ENCODE assay signal across 8 cellular contexts in genomic region chr16:11799509-11800384, GRCh38. TPM values are rescaled to one million over a fixed set of nuclear protein-coding genes. Genes with fewer than 3 reads are reported as not detected.
A peak's percentile ranks its signal among the peaks of the same experiment; 100 is the strongest.
DNase-seq lines count a peak whose midpoint lies in the region; ATAC-seq and TF ChIP-seq lines count a peak whose summit lies in the region.

No MANE protein-coding gene starts in this region.

- no peak overlapping the region for H3K4me3 ChIP-seq in CD4-positive, alpha-beta memory T cell (ENCODE audit: low read length in 2 of 2)
- no peak overlapping the region for H3K4me3 ChIP-seq in Jurkat, Clone E6-1 (ENCODE audit: low read length)
- H3K4me3 ChIP-seq in mucosa of descending colon = no peak overlapping the region
- H3K4me3 ChIP-seq in lower leg skin (ENCODE audit: low read depth, poor library complexity, severe bottlenecking) = no peak overlapping the region

- CTCF ChIA-PET in CD4-positive, alpha-beta memory T cell (lab: Charles Lee; ENCODE audit: partially characterized antibody) = interaction anchor here (0.6 to 0.7 kb wide), 2 partner anchors 22 to 70 kb away, joined by 3 read pairs; no protein-coding TSS in a partner anchor

- 73 to 76% methylated on average over 14 of the region's 14 CpGs for WGBS in lower leg skin, 2 donors

- peaks cover 0 to 18% of the 10 kb centered on the region in 2 donors for H3K36me3 Mint-ChIP-seq in CD4-positive, alpha-beta memory T cell
- peaks cover 25 to 29% of the 10 kb centered on the region in 2 donors for H3K36me3 Mint-ChIP-seq in activated naive CD4-positive, alpha-beta T cell treated with anti-CD3 and anti-CD28 coated beads, Interleukin-2, amount 50 U/mL, for 72 hours
- H3K36me3 Mint-ChIP-seq in naive B cell = no peaks in the 10 kb centered on the region

- H3K4me3 Mint-ChIP-seq in CD4-positive, alpha-beta memory T cell = peak overlapping the region in 7 of 8 donors; percentile 7 to 98 (median 60)
- peak overlapping the region in 5 of 8 donors; percentile 6 to 97 (median 45) for H3K4me3 Mint-ChIP-seq in naive B cell

- in situ Hi-C loops in GM13976 (cut with MboI; ENCODE audit: low sequenced_read_pairs, unreplicated experiment) = loop anchor here (25.0 kb wide), 1 partner anchor 837 kb away; no protein-coding TSS in a partner anchor

- no peaks in the 10 kb centered on the region for H3K9me3 ChIP-seq in CD4-positive, alpha-beta memory T cell (ENCODE audit: control insufficient read depth in 1 of 2, low read length in 2 of 2)
- H3K9me3 ChIP-seq in mucosa of descending colon = no peaks in the 10 kb centered on the region

- no peak overlapping the region for H3K27ac ChIP-seq in CD4-positive, alpha-beta memory T cell (ENCODE audit: low read depth, low read length)

- ATAC-seq in activated naive CD4-positive, alpha-beta T cell treated with anti-CD3 and anti-CD28 coated beads, Interleukin-2, amount 50 U/mL, for 72 hours = no peak
- ATAC-seq in naive B cell (ENCODE audit: low read depth in 2 of 2) = no peak
- ATAC-seq in mucosa of descending colon = no peak
- ATAC-seq in HG03159 (IDR thresholded peaks at IDR 0.05; ENCODE audit: unreplicated experiment) = no peak

- peaks cover 29 to 60% (median 45%) of the 10 kb centered on the region in 4 donors for H3K4me1 Mint-ChIP-seq in CD4-positive, alpha-beta memory T cell
- peaks cover 37 to 48% (median 48%) of the 10 kb centered on the region in 3 donors for H3K4me1 Mint-ChIP-seq in naive B cell

- TF ChIP-seq CTCF in GM13976 (IDR thresholded peaks at IDR 0.05; ENCODE audit: borderline replicate concordance, control extremely low read depth, extremely low read depth, insufficient read depth, missing control alignments) = no peak
- TF ChIP-seq CTCF in mucosa of descending colon (IDR thresholded peaks at IDR 0.05) = no peak
- TF ChIP-seq CTCF in lower leg skin (IDR thresholded peaks at IDR 0.05) = no peak

- POLR2A ChIA-PET in CD4-positive, alpha-beta memory T cell (lab: Charles Lee; ENCODE audit: partially characterized antibody) = interaction anchor here (4.8 to 7.7 kb wide), 2 partner anchors 16 to 57 kb away, joined by 94 to 155 read pairs; partner anchors contain the start of gene TXNDC11

- intact Hi-C loops in CD4-positive, alpha-beta memory T cell (cut with micrococcal nuclease) = loop anchor here (5.0 kb wide), 3 partner anchors 37 to 857 kb away; partner anchors contain the start of genes CLEC16A, DEXI and SNN
- intact Hi-C loops in mucosa of descending colon (cut with DNase I, micrococcal nuclease) (loop anchor here in 1 of 2 donors (5.0 kb wide), 1 partner anchor 57 kb away; the partner anchor contains the start of gene TXNDC11), lower leg skin (cut with DNase I; ENCODE audit: low total_unique reads) (no loop called here)

- no peaks in the 10 kb centered on the region for H3K27me3 ChIP-seq in CD4-positive, alpha-beta memory T cell (ENCODE audit: insufficient read depth, low read length)

- peak in 2 of 5 donors; percentile 39 to 73 for DNase-seq in CD4-positive, alpha-beta memory T cell
- DNase-seq in Jurkat, Clone E6-1 (ENCODE audit: low read depth, low spot score) = peak; percentile 41
- no peak for DNase-seq in activated naive CD4-positive, alpha-beta T cell treated with anti-CD3 and anti-CD28 coated beads, Interleukin-2, amount 50 U/mL, for 72 hours (ENCODE audit: low spot score in 2 of 2)
- DNase-seq in naive B cell (no peak), GM13976 (ENCODE audit: low spot score) (no peak), mucosa of descending colon (no peak), lower leg skin (ENCODE audit: low spot score in 2 of 2) (no peak)

- H3K27me3 Mint-ChIP-seq in CD4-positive, alpha-beta memory T cell = no peaks in the 10 kb centered on the region
- no peaks in the 10 kb centered on the region for H3K27me3 Mint-ChIP-seq in naive B cell

- peaks cover 42% of the 10 kb centered on the region for H3K4me1 ChIP-seq in CD4-positive, alpha-beta memory T cell (ENCODE audit: insufficient read depth, low read length)
- H3K4me1 ChIP-seq in mucosa of descending colon (ENCODE audit: low read depth) = peaks cover 28% of the 10 kb centered on the region

- no peaks in the 10 kb centered on the region for H3K9me3 Mint-ChIP-seq in CD4-positive, alpha-beta memory T cell
- H3K9me3 Mint-ChIP-seq in activated naive CD4-positive, alpha-beta T cell treated with anti-CD3 and anti-CD28 coated beads, Interleukin-2, amount 50 U/mL, for 72 hours = no peaks in the 10 kb centered on the region
- no peaks in the 10 kb centered on the region for H3K9me3 Mint-ChIP-seq in naive B cell

- no peak for TF ChIP-seq POLR2A in lower leg skin (IDR thresholded peaks at IDR 0.05)

- no peaks in the 10 kb centered on the region for H3K36me3 ChIP-seq in CD4-positive, alpha-beta memory T cell (ENCODE audit: insufficient read depth, low read length)
- H3K36me3 ChIP-seq in mucosa of descending colon (ENCODE audit: low read depth) = no peaks in the 10 kb centered on the region

- peak overlapping the region; percentile 54 to 98 (median 84) for H3K27ac Mint-ChIP-seq in CD4-positive, alpha-beta memory T cell
- peak overlapping the region; percentile 84 to 94 for H3K27ac Mint-ChIP-seq in activated naive CD4-positive, alpha-beta T cell treated with anti-CD3 and anti-CD28 coated beads, Interleukin-2, amount 50 U/mL, for 72 hours
- H3K27ac Mint-ChIP-seq in naive B cell = peak overlapping the region; percentile 66 to 99 (median 92)

RNA-seq across cellular contexts. Expression of gene ZC3H7A, which starts 2.7 kb away (rescaled TPM):
- total RNA-seq in CD4-positive, alpha-beta memory T cell = 10 to 100 TPM; 85.0 to 92.1 TPM
- 10 to 100 TPM; 39.9 to 47.6 TPM for polyA plus RNA-seq in CD4-positive, alpha-beta memory T cell
- 47.5 TPM for polyA plus RNA-seq in Jurkat, Clone E6-1 (2012; ENCODE audit: insufficient read depth, insufficient read length)
- 100 to 1,000 TPM; 108 to 150 TPM for total RNA-seq in activated naive CD4-positive, alpha-beta T cell treated with anti-CD3 and anti-CD28 coated beads, Interleukin-2, amount 50 U/mL, for 72 hours
- polyA plus RNA-seq in naive B cell (ENCODE audit: low read depth in 6 of 6) = 10 to 100 TPM; 20.7 to 38.4 (median 32.0) TPM
- total RNA-seq in mucosa of descending colon (10 to 100 TPM; 42.4 to 61.2 (median 59.0) TPM), lower leg skin (10 to 100 TPM; 22.0 to 46.6 (median 31.3) TPM)

RNA-seq across cellular contexts. Expression of gene RSL1D1, which starts 51.6 kb away (rescaled TPM):
- 100 to 1,000 TPM; 180 to 206 TPM for total RNA-seq in CD4-positive, alpha-beta memory T cell
- 100 to 1,000 TPM; 124 to 325 TPM for polyA plus RNA-seq in CD4-positive, alpha-beta memory T cell
- polyA plus RNA-seq in Jurkat, Clone E6-1 (2012; ENCODE audit: insufficient read depth, insufficient read length) = 216 TPM
- total RNA-seq in activated naive CD4-positive, alpha-beta T cell treated with anti-CD3 and anti-CD28 coated beads, Interleukin-2, amount 50 U/mL, for 72 hours = 100 to 1,000 TPM; 255 to 326 TPM
- polyA plus RNA-seq in naive B cell (ENCODE audit: low read depth in 6 of 6) = 100 to 1,000 TPM in 5 of 6 donors, 10 to 100 TPM in 1; 69.7 to 240 (median 184) TPM
- total RNA-seq in mucosa of descending colon = 100 to 1,000 TPM in 1 of 3 donors, 10 to 100 TPM in 2; 81.9 to 116 (median 82.0) TPM
- 100 to 1,000 TPM; 105 to 245 (median 166) TPM for total RNA-seq in lower leg skin

RNA-seq across cellular contexts. Expression of gene TXNDC11, which starts 57.1 kb away (rescaled TPM):
- total RNA-seq in CD4-positive, alpha-beta memory T cell = 10 to 100 TPM; 51.7 to 59.8 TPM
- 10 to 100 TPM; 54.7 to 62.6 TPM for polyA plus RNA-seq in CD4-positive, alpha-beta memory T cell
- 17.9 TPM for polyA plus RNA-seq in Jurkat, Clone E6-1 (2012; ENCODE audit: insufficient read depth, insufficient read length)
- 10 to 100 TPM; 26.3 to 32.9 TPM for total RNA-seq in activated naive CD4-positive, alpha-beta T cell treated with anti-CD3 and anti-CD28 coated beads, Interleukin-2, amount 50 U/mL, for 72 hours
- polyA plus RNA-seq in naive B cell (ENCODE audit: low read depth in 6 of 6) = 10 to 100 TPM; 34.6 to 65.6 (median 40.2) TPM
- total RNA-seq in mucosa of descending colon = 10 to 100 TPM; 52.3 to 71.9 (median 60.3) TPM
- 10 to 100 TPM; 27.7 to 47.8 (median 40.0) TPM for total RNA-seq in lower leg skin
